Comparison of ENCODE assay signal across 27 cellular contexts in the genomic region with DNA sequence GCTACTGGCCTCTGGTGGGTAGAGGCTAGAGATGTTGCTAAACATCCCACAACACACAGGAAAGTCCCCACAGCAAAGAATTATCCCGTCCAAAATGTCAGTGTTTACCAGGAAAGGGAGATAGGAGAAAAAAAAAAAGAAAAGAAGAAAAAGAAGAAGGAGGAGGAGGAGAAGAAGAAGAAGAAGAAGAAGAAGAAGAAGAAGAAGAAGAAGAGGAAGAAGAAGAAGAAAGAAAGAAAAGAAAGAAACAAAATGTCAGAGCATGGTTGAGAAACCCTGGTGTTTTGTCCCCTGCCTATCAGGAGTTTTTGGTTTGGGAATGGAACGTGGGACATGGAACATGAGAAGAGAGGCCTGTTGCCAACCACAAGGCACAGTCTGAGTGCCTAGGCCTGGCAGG. TPM values are rescaled to one million over a fixed set of nuclear protein-coding genes. Genes with fewer than 3 reads are reported as not detected.
DNase-seq lines count a peak whose midpoint lies in the region; ATAC-seq and TF ChIP-seq lines count a peak whose summit lies in the region.
"Had no signal": no experiment of that assay in that cellular context is flagged by ENCODE, and none has a peak within 500 bp of the region (broad histone marks: within the 10 kb centered on the region; RNA-seq: fewer than 3 reads in every experiment).

No MANE protein-coding gene starts in this region.

- TF ChIP-seq CTCF in suprapubic skin (IDR thresholded peaks at IDR 0.05), result no peak

- no peaks in the 10 kb centered on the region for H3K9me3 Mint-ChIP-seq in activated T-cell treated with anti-CD3 and anti-CD28 coated beads, Interleukin-2, amount 50 U/mL, for 72 hours
- H3K9me3 Mint-ChIP-seq: CD8-positive, alpha-beta memory T cell; IgD-negative memory B cell had no signal

- no peak overlapping the region for H3K4me3 Mint-ChIP-seq in activated T-cell treated with anti-CD3 and anti-CD28 coated beads, Interleukin-2, amount 50 U/mL, for 72 hours

- no peaks in the 10 kb centered on the region for H3K36me3 ChIP-seq in muscle layer of duodenum (ENCODE audit: control insufficient read depth in 1 of 2, insufficient read depth in 2 of 2, low read length in 2 of 2)
- H3K36me3 ChIP-seq in suprapubic skin, result no peaks in the 10 kb centered on the region
- H3K36me3 ChIP-seq: BE2C, SJCRH30 had no signal

- no peak for DNase-seq in activated T-cell treated with anti-CD3 and anti-CD28 coated beads, Interleukin-2, amount 50 U/mL, for 72 hours
- DNase-seq in activated T-cell treated with anti-CD3 and anti-CD28 coated beads, Interleukin-2, amount 50 U/mL, for 1 hour, result no peak
- DNase-seq in suprapubic skin (ENCODE audit: low spot score in 2 of 2) (no peak), DMS153 (lab: John Stamatoyannopoulos, UW) (no peak), KG1 (lab: John Stamatoyannopoulos, UW) (no peak)
- DNase-seq: BE2C; CD8-positive, alpha-beta memory T cell; DMS 273 treated with DMSO at 0.1 percent for 48 hours; DND-41; NCI-H1092; NCI-H1436 treated with DMSO at 0.1 percent for 48 hours; NCI-H187 treated with DMSO at 0.1 percent for 48 hours; NCI-H2171 treated with DMSO at 0.1 percent for 48 hours; NCI-H345; NCI-H510A treated with DMSO at 0.1 percent for 48 hours; NCI-H748 treated with DMSO at 0.1 percent for 48 hours; NK-92 treated with Interleukin-12 subunit alpha and Interleukin-12 subunit beta, amount 100 ng/mL, for 24 hours; PC-9; SJCRH30 had no signal

- no peak for ATAC-seq in activated T-cell treated with anti-CD3 and anti-CD28 coated beads, Interleukin-2, amount 50 U/mL, for 72 hours (replicated peaks in 1 of 2)
- ATAC-seq in GM21423 (IDR thresholded peaks at IDR 0.05; ENCODE audit: unreplicated experiment), result no peak
- ATAC-seq: Right ventricle myocardium inferior had no signal

- peak overlapping the region; percentile 72 for H3K27ac Mint-ChIP-seq in activated T-cell treated with anti-CD3 and anti-CD28 coated beads, Interleukin-2, amount 50 U/mL, for 72 hours
- H3K27ac Mint-ChIP-seq: CD14-positive monocyte had no signal

- H3K9me3 ChIP-seq in muscle layer of duodenum (ENCODE audit: control insufficient read depth in 1 of 2, low read length in 2 of 2) (no peaks in the 10 kb centered on the region), suprapubic skin (no peaks in the 10 kb centered on the region)
- H3K9me3 ChIP-seq: BE2C, SJCRH30 had no signal

- peaks cover 28% of the 10 kb centered on the region for H3K4me1 Mint-ChIP-seq in activated T-cell treated with anti-CD3 and anti-CD28 coated beads, Interleukin-2, amount 50 U/mL, for 72 hours (ENCODE audit: low read depth)

- peak overlapping the region; percentile 65 for H3K27ac ChIP-seq in muscle layer of duodenum (ENCODE audit: low read length)
- peak overlapping the region; percentile 40 for H3K27ac ChIP-seq in suprapubic skin
- H3K27ac ChIP-seq: 22Rv1, HL-60, PC-9, SJCRH30 had no signal

- no peak for TF ChIP-seq POLR2A in suprapubic skin (IDR thresholded peaks at IDR 0.05)

- H3K27me3 ChIP-seq in muscle layer of duodenum (ENCODE audit: low read depth, low read length) (no peaks in the 10 kb centered on the region), suprapubic skin (no peaks in the 10 kb centered on the region)
- H3K27me3 ChIP-seq: BE2C, SJCRH30 had no signal

- H3K4me1 ChIP-seq in muscle layer of duodenum (ENCODE audit: control insufficient read depth in 1 of 2, insufficient read depth in 2 of 2, low read length in 2 of 2) (peaks cover 13 to 33% of the 10 kb centered on the region in 2 donors), suprapubic skin (peaks cover 41% of the 10 kb centered on the region)
- H3K4me1 ChIP-seq: BE2C had no signal

- peaks cover 12% of the 10 kb centered on the region for H3K27me3 Mint-ChIP-seq in activated T-cell treated with anti-CD3 and anti-CD28 coated beads, Interleukin-2, amount 50 U/mL, for 72 hours (ENCODE audit: low read depth)
- H3K27me3 Mint-ChIP-seq: IgD-negative memory B cell had no signal

- no peak for TF ChIP-seq EP300 in suprapubic skin (IDR thresholded peaks at IDR 0.05)

- H3K36me3 Mint-ChIP-seq in activated T-cell treated with anti-CD3 and anti-CD28 coated beads, Interleukin-2, amount 50 U/mL, for 72 hours (ENCODE audit: insufficient read depth in 2 of 2), result peaks cover 0 to 1% of the 10 kb centered on the region in 2 donors
- H3K36me3 Mint-ChIP-seq: CD14-positive monocyte, IgD-negative memory B cell had no signal

- WGBS in suprapubic skin, result 51% methylated on average over 2 of the region's 2 CpGs

- H3K4me3 ChIP-seq in muscle layer of duodenum (ENCODE audit: low read depth in 1 of 2, low read length in 2 of 2) (no peak overlapping the region), suprapubic skin (no peak overlapping the region)
- H3K4me3 ChIP-seq: PC-9, SJCRH30 had no signal

RNA-seq across cellular contexts. Expression of gene TMEM95, which starts 2.4 kb away (rescaled TPM):
- under 1 TPM in 1 of 2 donors, not detected in 1; 0.34 TPM for total RNA-seq in activated T-cell treated with anti-CD3 and anti-CD28 coated beads, Interleukin-2, amount 50 U/mL, for 72 hours
- total RNA-seq in suprapubic skin, result under 1 TPM in 1 of 4 donors, not detected in 3; 0.44 TPM
- total RNA-seq: CD8-positive, alpha-beta memory T cell; Right ventricle myocardium inferior; RPMI7951; SJCRH30 had no signal

RNA-seq across cellular contexts. Expression of gene KCTD11, which starts 5.4 kb away (rescaled TPM):
- 1 to 10 TPM; 4.9 to 5.5 TPM for total RNA-seq in activated T-cell treated with anti-CD3 and anti-CD28 coated beads, Interleukin-2, amount 50 U/mL, for 72 hours
- total RNA-seq in suprapubic skin, result 10 to 100 TPM in 3 of 4 donors, 1 to 10 TPM in 1; 9.1 to 50.1 (median 32.4) TPM

RNA-seq across cellular contexts. Expression of gene ACAP1, which starts 21.1 kb away (rescaled TPM):
- total RNA-seq in activated T-cell treated with anti-CD3 and anti-CD28 coated beads, Interleukin-2, amount 50 U/mL, for 72 hours, result 100 to 1,000 TPM; 690 to 708 TPM
- 10 to 100 TPM in 1 of 4 donors, 1 to 10 TPM in 2, under 1 TPM in 1; 0.70 to 12.4 (median 4.5) TPM for total RNA-seq in suprapubic skin

RNA-seq across cellular contexts. Expression of gene TNK1, which starts 23.5 kb away (rescaled TPM):
- 1 to 10 TPM; 5.5 to 6.5 TPM for total RNA-seq in activated T-cell treated with anti-CD3 and anti-CD28 coated beads, Interleukin-2, amount 50 U/mL, for 72 hours
- total RNA-seq in suprapubic skin, result 10 to 100 TPM; 15.3 to 42.9 (median 20.7) TPM
- total RNA-seq: SJCRH30 had no signal

RNA-seq across cellular contexts. Expression of gene NEURL4, which starts 28.2 kb away (rescaled TPM):
- 10 to 100 TPM; 35.7 to 37.6 TPM for total RNA-seq in activated T-cell treated with anti-CD3 and anti-CD28 coated beads, Interleukin-2, amount 50 U/mL, for 72 hours
- 10 to 100 TPM; 11.7 to 51.3 (median 20.6) TPM for total RNA-seq in suprapubic skin

Comparison
In these comparisons a context has a peak if more than half of its experiments do, and no peak if none do; other contexts are left out.
1. RNA of gene ACAP1, which starts 21.1 kb away (total RNA-seq): 690 to 708 TPM in activated T-cell treated with anti-CD3 and anti-CD28 coated beads, Interleukin-2, amount 50 U/mL, for 72 hours; 0.70 to 12.4 TPM in suprapubic skin; every median in the first group is over 10 times any median in the second.